In genomic region chr17:38742431-38743308, GRCh38 we compare ENCODE assay signal across 1 cellular context.
A peak's percentile ranks its signal among the peaks of the same experiment; 100 is the strongest.
TF ChIP-seq lines count a peak whose summit lies in the region.

No MANE protein-coding gene starts in this region.

TF ChIP-seq in HepG2, 621 proteins besides CTCF, POLR2A, EP300 and RAD21:
- TF ChIP-seq ATF7-NPFF (CRISPR knock-in tag; IDR thresholded peaks at IDR 0.05; ENCODE audit: low read depth), result no peak
- no peak for TF ChIP-seq IKZF4 (CRISPR knock-in tag; IDR thresholded peaks at IDR 0.05; ENCODE audit: borderline replicate concordance, low read depth, not compliant biosample characterization)
- TF ChIP-seq ZNF747 (CRISPR knock-in tag; IDR thresholded peaks at IDR 0.05; ENCODE audit: borderline replicate concordance), result 0 out of 2 replicates have a peak, but pooled peaks have one; percentile 10
- no peak for TF ChIP-seq SALL1 (CRISPR knock-in tag; IDR thresholded peaks at IDR 0.05)
- TF ChIP-seq MYC (CRISPR knock-in tag; IDR thresholded peaks at IDR 0.05; ENCODE audit: borderline replicate concordance), result no peak
- TF ChIP-seq PHF21A (CRISPR knock-in tag; IDR thresholded peaks at IDR 0.05), result no peak
- peak; percentile 28; the same call in 1 of the 2 replicates for TF ChIP-seq ZNF362 (CRISPR knock-in tag; IDR thresholded peaks at IDR 0.05; ENCODE audit: borderline replicate concordance)
- TF ChIP-seq KLF15 (CRISPR knock-in tag; IDR thresholded peaks at IDR 0.05; ENCODE audit: borderline replicate concordance), result no peak
- peak; percentile 32; the same call in 1 of the 2 replicates for TF ChIP-seq RFX1 (IDR thresholded peaks at IDR 0.05)
- no peak for TF ChIP-seq ZNF33A (CRISPR knock-in tag; IDR thresholded peaks at IDR 0.05; ENCODE audit: borderline replicate concordance)
- TF ChIP-seq TBX2 (CRISPR knock-in tag; IDR thresholded peaks at IDR 0.05; ENCODE audit: borderline replicate concordance), result 0 out of 2 replicates have a peak, but pooled peaks have one; percentile 26
- TF ChIP-seq ZNF501 (CRISPR knock-in tag; IDR thresholded peaks at IDR 0.05), result peak; percentile 43; the same call in 1 of the 2 replicates
